Comparison of ENCODE assay signal across 9 cellular contexts in the genomic region with DNA sequence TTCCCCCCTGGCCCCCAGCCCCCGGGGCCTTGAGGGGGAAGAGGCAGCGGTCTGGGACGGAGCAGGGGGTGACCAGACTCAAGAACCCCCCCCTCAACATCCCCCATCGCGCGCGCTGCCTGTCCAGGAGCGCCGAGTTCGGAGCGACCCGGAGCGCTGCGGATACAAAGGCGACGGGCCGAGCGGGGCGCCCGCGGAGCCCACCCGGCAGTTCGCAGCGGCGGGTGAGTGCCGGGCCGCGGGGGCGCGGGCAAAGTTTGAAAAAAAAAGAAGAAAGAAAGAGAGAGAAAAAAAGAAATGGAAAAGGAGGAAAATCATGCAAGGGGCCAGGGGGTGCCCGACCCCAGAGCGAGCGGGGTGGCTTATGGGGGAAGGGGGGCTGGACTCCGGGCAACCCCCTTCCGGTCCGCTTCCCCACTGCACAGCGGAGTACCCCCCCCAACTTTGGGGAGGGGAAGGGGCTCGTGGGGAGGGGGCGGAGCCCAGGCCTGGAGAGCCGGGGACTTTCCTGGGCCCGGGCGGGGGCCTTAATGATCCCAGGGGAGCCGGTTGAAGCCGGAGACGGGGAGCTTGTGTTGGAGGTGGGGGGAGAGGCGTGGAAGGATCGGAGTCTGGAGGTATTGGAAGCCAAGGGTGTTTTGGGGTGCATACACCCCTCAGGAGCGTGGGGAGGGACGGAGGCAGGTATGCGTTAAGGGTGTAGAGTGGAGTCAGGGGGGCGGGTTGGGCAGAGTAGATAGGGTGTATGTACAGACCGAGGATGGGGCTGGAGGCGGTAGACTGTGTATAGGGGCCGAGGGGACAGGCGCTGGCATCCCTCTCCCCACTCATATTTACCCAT. TPM values are rescaled to one million over a fixed set of nuclear protein-coding genes. Genes with fewer than 3 reads are reported as not detected.
DNase-seq lines count a peak whose midpoint lies in the region; ATAC-seq and TF ChIP-seq lines count a peak whose summit lies in the region.
"Had no signal": no experiment of that assay in that cellular context is flagged by ENCODE, and none has a peak within 500 bp of the region (broad histone marks: within the 10 kb centered on the region; RNA-seq: fewer than 3 reads in every experiment).

No MANE protein-coding gene starts in this region.

- H3K4me3 Mint-ChIP-seq in CD4-positive, CD25-positive, alpha-beta regulatory T cell = peak overlapping the region in 3 of 4 donors; percentile 71 to 82 (median 72)
- no peak overlapping the region for H3K4me3 Mint-ChIP-seq in activated CD4-positive, alpha-beta T cell treated with anti-CD3 and anti-CD28 coated beads, Interleukin-2, amount 10 ng/mL, durations not matched to agents 7 days and 5 days

- no peak overlapping the region for H3K23ac ChIP-seq in mesendoderm (ENCODE audit: low read length)

- peak in 1 of 2 donors; percentile 45 for ATAC-seq in CD4-positive, CD25-positive, alpha-beta regulatory T cell (ENCODE audit: low read depth in 2 of 2)

- TF ChIP-seq CTCF in LNCaP clone FGC (IDR thresholded peaks at IDR 0.05; ENCODE audit: control insufficient read depth, extremely low read depth, insufficient read depth) (no peak), uterus (IDR thresholded peaks at IDR 0.05) (no peak)

- peak overlapping the region; percentile 99 for H2BK120ac ChIP-seq in mesendoderm (ENCODE audit: low read depth, low read length)

- H3K4me2 ChIP-seq in mesendoderm (ENCODE audit: low read length) = peak overlapping the region; percentile 93

- CTCF ChIA-PET in activated CD4-positive, alpha-beta T cell treated with anti-CD3 and anti-CD28 coated beads, Interleukin-2, amount 10 ng/mL, durations not matched to agents 7 days and 5 days (lab: Charles Lee) = no interaction called here

- peak overlapping the region; percentile 95 for H3K56ac ChIP-seq in mesendoderm (ENCODE audit: low read length)

- peaks cover 72% of the 10 kb centered on the region for H3K27me3 Mint-ChIP-seq in CD4-positive, CD25-positive, alpha-beta regulatory T cell
- H3K27me3 Mint-ChIP-seq in activated CD4-positive, alpha-beta T cell treated with anti-CD3 and anti-CD28 coated beads, Interleukin-2, amount 10 ng/mL, durations not matched to agents 7 days and 5 days = peaks cover 31% of the 10 kb centered on the region

- peaks cover 0 to 3% (median 0%) of the 10 kb centered on the region in 7 donors for H3K9me3 Mint-ChIP-seq in CD4-positive, CD25-positive, alpha-beta regulatory T cell
- H3K9me3 Mint-ChIP-seq in activated CD4-positive, alpha-beta T cell treated with anti-CD3 and anti-CD28 coated beads, Interleukin-2, amount 10 ng/mL, durations not matched to agents 7 days and 5 days = no peaks in the 10 kb centered on the region

- peaks cover 9% of the 10 kb centered on the region for H3K4me1 ChIP-seq in CD4-positive, CD25-positive, alpha-beta regulatory T cell (ENCODE audit: control insufficient read depth, insufficient read depth, low read length, poor library complexity, severe bottlenecking)
- H3K4me1 ChIP-seq in mesendoderm (ENCODE audit: control insufficient read depth, low read depth, low read length) (peaks cover 24% of the 10 kb centered on the region), uterus (no peaks in the 10 kb centered on the region)

- peaks cover 52% of the 10 kb centered on the region for H3K79me2 ChIP-seq in mesendoderm (ENCODE audit: control insufficient read depth, insufficient read depth, low read length)

- peaks cover 0 to 5% (median 0%) of the 10 kb centered on the region in 4 donors for H3K4me1 Mint-ChIP-seq in CD4-positive, CD25-positive, alpha-beta regulatory T cell
- H3K4me1 Mint-ChIP-seq in activated CD4-positive, alpha-beta T cell treated with anti-CD3 and anti-CD28 coated beads, Interleukin-2, amount 10 ng/mL, durations not matched to agents 7 days and 5 days = peaks cover 2% of the 10 kb centered on the region

- peak overlapping the region; percentile 100 for H3K4ac ChIP-seq in mesendoderm (ENCODE audit: low read depth, low read length)

- peak overlapping the region; percentile 69 for H4K8ac ChIP-seq in mesendoderm (ENCODE audit: low read depth, low read length)

- H3K36me3 Mint-ChIP-seq in CD4-positive, CD25-positive, alpha-beta regulatory T cell = no peaks in the 10 kb centered on the region
- H3K36me3 Mint-ChIP-seq in activated CD4-positive, alpha-beta T cell treated with anti-CD3 and anti-CD28 coated beads, Interleukin-2, amount 10 ng/mL, durations not matched to agents 7 days and 5 days (ENCODE audit: low read depth) = no peaks in the 10 kb centered on the region

- no peak overlapping the region for H3K27ac Mint-ChIP-seq in CD4-positive, CD25-positive, alpha-beta regulatory T cell
- no peak overlapping the region for H3K27ac Mint-ChIP-seq in activated CD4-positive, alpha-beta T cell treated with anti-CD3 and anti-CD28 coated beads, Interleukin-2, amount 10 ng/mL, durations not matched to agents 7 days and 5 days

- no peak overlapping the region for H2AK5ac ChIP-seq in mesendoderm (ENCODE audit: low read length)

- peaks cover 23% of the 10 kb centered on the region for H3K27me3 ChIP-seq in CD4-positive, CD25-positive, alpha-beta regulatory T cell (ENCODE audit: control insufficient read depth, insufficient read depth, low read length)
- H3K27me3 ChIP-seq in mesendoderm (ENCODE audit: insufficient read depth, low read length, poor library complexity) (no peaks in the 10 kb centered on the region), uterus (no peaks in the 10 kb centered on the region)

- DNase-seq in CD4-positive, CD25-positive, alpha-beta regulatory T cell = no peak
- DNase-seq in LNCaP clone FGC (ENCODE audit: low read depth) (no peak), mesendoderm (no peak), uterus (peak in 1 of 2 donors; percentile 31), A172 (ENCODE audit: low spot score) (no peak), HPDE6-E6E7 (ENCODE audit: extremely low spot score) (no peak)
- no peak for DNase-seq in activated CD4-positive, alpha-beta T cell treated with anti-CD3 and anti-CD28 coated beads, Interleukin-2, amount 10 ng/mL, durations not matched to agents 7 days and 5 days

- H3K4me3 ChIP-seq in CD4-positive, CD25-positive, alpha-beta regulatory T cell (ENCODE audit: low read depth, low read length) = no peak overlapping the region
- H3K4me3 ChIP-seq in LNCaP clone FGC (ENCODE audit: low read depth, low read length) (peak overlapping the region; percentile 55), mesendoderm (ENCODE audit: low read length) (peak overlapping the region; percentile 96), uterus (peak overlapping the region; percentile 61 to 71)

- H2BK15ac ChIP-seq in mesendoderm (replicated peaks; ENCODE audit: low read depth) = peak overlapping the region; percentile 14

- H3K79me1 ChIP-seq in mesendoderm (ENCODE audit: low read length) = peaks cover 31% of the 10 kb centered on the region

- no peak overlapping the region for H2BK5ac ChIP-seq in mesendoderm (ENCODE audit: low read length)

- intact Hi-C loops in uterus (cut with DNase I; ENCODE audit: low total_unique reads) = no loop called here

- peak overlapping the region; percentile 96 for H3K9ac ChIP-seq in mesendoderm (ENCODE audit: low read length)

- no CpG with 5 or more reads among the region's 55 CpGs for WGBS in mesendoderm (ENCODE audit: extremely low coverage, insufficient coverage, low lambda C conversion rate)

- POLR2A ChIA-PET in activated CD4-positive, alpha-beta T cell treated with anti-CD3 and anti-CD28 coated beads, Interleukin-2, amount 10 ng/mL, durations not matched to agents 7 days and 5 days (lab: Charles Lee) = no interaction called here

- H3K27ac ChIP-seq in CD4-positive, CD25-positive, alpha-beta regulatory T cell (ENCODE audit: insufficient read depth, low read length, poor library complexity, severe bottlenecking) = no peak overlapping the region
- H3K27ac ChIP-seq in cingulate gyrus (ENCODE audit: low read depth, low read length) = peak overlapping the region; percentile 26
- H3K27ac ChIP-seq in mesendoderm (ENCODE audit: low read depth, low read length) = peak overlapping the region; percentile 54
- peak overlapping the region; percentile 77 for H3K27ac ChIP-seq in uterus

- H3K9me3 ChIP-seq in CD4-positive, CD25-positive, alpha-beta regulatory T cell (ENCODE audit: control insufficient read depth in 2 of 2, low read length in 2 of 2) = no peaks in the 10 kb centered on the region
- H3K9me3 ChIP-seq in uterus = no peaks in the 10 kb centered on the region

- no peaks in the 10 kb centered on the region for H3K36me3 ChIP-seq in CD4-positive, CD25-positive, alpha-beta regulatory T cell (ENCODE audit: control insufficient read depth, insufficient read depth, low read length)
- no peaks in the 10 kb centered on the region for H3K36me3 ChIP-seq in mesendoderm (ENCODE audit: control insufficient read depth, insufficient read depth, low read length)
- H3K36me3 ChIP-seq in uterus = no peaks in the 10 kb centered on the region

- H4K5ac ChIP-seq in mesendoderm (ENCODE audit: low read length) = no peak overlapping the region

- TF ChIP-seq POLR2A in uterus (IDR thresholded peaks at IDR 0.05) = no peak

- peak overlapping the region; percentile 100 for H3K18ac ChIP-seq in mesendoderm (ENCODE audit: low read length)

RNA-seq across cellular contexts. Expression of gene VANGL2, which starts 0.5 kb away (rescaled TPM):
- total RNA-seq in CD4-positive, CD25-positive, alpha-beta regulatory T cell = 0.07 TPM
- polyA plus RNA-seq in CD4-positive, CD25-positive, alpha-beta regulatory T cell = not detected
- 36.5 TPM for polyA plus RNA-seq in mesendoderm (2013, experiment 1 of 2)
- 35.7 TPM for polyA plus RNA-seq in mesendoderm (2013, experiment 2 of 2)
- total RNA-seq in uterus = 10 to 100 TPM in 1 of 4 donors, 1 to 10 TPM in 2, under 1 TPM in 1; 0.26 to 14.1 (median 4.7) TPM
- under 1 TPM in 1 of 2 experiments, not detected in 1; 0.04 TPM for total RNA-seq in activated CD4-positive, alpha-beta T cell treated with anti-CD3 and anti-CD28 coated beads, Interleukin-2, amount 10 ng/mL, durations not matched to agents 7 days and 5 days
- total RNA-seq in A172 (2014; rRNA removed; shearing (Covaris generic)) = 5.7 and 6.3 TPM in 2 replicates

RNA-seq across cellular contexts. Expression of gene NHLH1, which starts 34.0 kb away (rescaled TPM):
- total RNA-seq in CD4-positive, CD25-positive, alpha-beta regulatory T cell = not detected
- under 1 TPM in 1 of 4 donors, not detected in 3; 0.06 TPM for polyA plus RNA-seq in CD4-positive, CD25-positive, alpha-beta regulatory T cell
- polyA plus RNA-seq in mesendoderm (2013, experiment 1 of 2) = 0.31 TPM
- 0.25 TPM for polyA plus RNA-seq in mesendoderm (2013, experiment 2 of 2)
- not detected for total RNA-seq in uterus
- under 1 TPM; 0.10 to 0.25 TPM for total RNA-seq in activated CD4-positive, alpha-beta T cell treated with anti-CD3 and anti-CD28 coated beads, Interleukin-2, amount 10 ng/mL, durations not matched to agents 7 days and 5 days
- not detected in 2 replicates for total RNA-seq in A172 (2014; rRNA removed; shearing (Covaris generic))
- total RNA-seq: glomerular endothelial cell had no signal

RNA-seq across cellular contexts. Expression of gene NCSTN, which starts 57.7 kb away (rescaled TPM):
- 80.5 TPM for total RNA-seq in CD4-positive, CD25-positive, alpha-beta regulatory T cell
- polyA plus RNA-seq in CD4-positive, CD25-positive, alpha-beta regulatory T cell = 10 to 100 TPM; 59.3 to 66.3 (median 60.7) TPM
- 57.0 TPM for polyA plus RNA-seq in mesendoderm (2013, experiment 1 of 2)
- 53.7 TPM for polyA plus RNA-seq in mesendoderm (2013, experiment 2 of 2)
- 10 to 100 TPM; 18.2 to 69.1 (median 56.4) TPM for total RNA-seq in uterus
- 10 to 100 TPM; 72.3 to 75.5 TPM for total RNA-seq in activated CD4-positive, alpha-beta T cell treated with anti-CD3 and anti-CD28 coated beads, Interleukin-2, amount 10 ng/mL, durations not matched to agents 7 days and 5 days
- total RNA-seq in A172 (2014; rRNA removed; shearing (Covaris generic)) = 103 and 111 TPM in 2 replicates

RNA-seq across cellular contexts. Expression of gene COPA, which starts 57.8 kb away (rescaled TPM):
- 150 TPM for total RNA-seq in CD4-positive, CD25-positive, alpha-beta regulatory T cell
- polyA plus RNA-seq in CD4-positive, CD25-positive, alpha-beta regulatory T cell = 100 to 1,000 TPM; 121 to 140 (median 133) TPM
- polyA plus RNA-seq in mesendoderm (2013, experiment 1 of 2) = 75.5 TPM
- 77.1 TPM for polyA plus RNA-seq in mesendoderm (2013, experiment 2 of 2)
- total RNA-seq in uterus = 100 to 1,000 TPM in 2 of 4 donors, 10 to 100 TPM in 2; 71.2 to 211 (median 130) TPM
- 100 to 1,000 TPM; 122 TPM for total RNA-seq in activated CD4-positive, alpha-beta T cell treated with anti-CD3 and anti-CD28 coated beads, Interleukin-2, amount 10 ng/mL, durations not matched to agents 7 days and 5 days
- 243 and 261 TPM in 2 replicates for total RNA-seq in A172 (2014; rRNA removed; shearing (Covaris generic))
